ENCODE assay signal across 18 cellular contexts in the genomic region with DNA sequence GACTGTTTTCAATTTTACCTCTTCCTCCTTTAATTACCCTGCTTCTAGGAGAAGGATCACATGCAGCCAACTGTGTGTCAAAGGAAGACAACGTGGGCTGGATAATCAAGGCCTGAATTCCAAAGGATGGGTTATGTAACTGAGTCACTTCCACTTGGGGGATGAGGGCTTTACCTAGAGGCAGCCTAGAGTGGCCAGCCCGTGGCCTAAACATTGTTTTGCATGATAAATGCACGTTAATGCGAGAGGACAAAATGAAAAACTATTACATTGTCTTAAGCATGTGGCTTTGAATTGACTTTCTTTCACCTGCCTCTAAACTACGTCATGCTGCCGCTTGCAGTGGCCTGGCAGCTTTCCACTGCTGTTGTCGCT.
DNase-seq lines count a peak whose midpoint lies in the region; ATAC-seq and TF ChIP-seq lines count a peak whose summit lies in the region.
"Had no signal": no experiment of that assay in that cellular context is flagged by ENCODE, and none has a peak within 500 bp of the region (broad histone marks: within the 10 kb centered on the region; RNA-seq: fewer than 3 reads in every experiment).

No MANE protein-coding gene starts in this region.

- no peak for TF ChIP-seq POLR2A in IMR-90 (IDR thresholded peaks at IDR 0.05; ENCODE audit: low read depth, low read length)

- BruUV-seq in IMR-90 (replicated peaks; lab: Mats Ljungman, UMichigan) (no TSS peak), mammary epithelial cell (replicated peaks; lab: Mats Ljungman, UMichigan) (no TSS peak)

- dilution Hi-C loops in IMR-90 (cut with HindIII; ENCODE audit: low sequenced_read_pairs, unreplicated experiment) (no loop called here), mammary epithelial cell (cut with HindIII; ENCODE audit: low sequenced_read_pairs) (no loop called here)

- 0 out of 2 replicates have a peak overlapping the region, but pooled peaks have one; percentile 25 for H3K14ac ChIP-seq in IMR-90 (replicated peaks; ENCODE audit: low read depth, low read length)

- H3K9me3 ChIP-seq in IMR-90 (ENCODE audit: control insufficient read depth, insufficient read depth, low read length), result no peaks in the 10 kb centered on the region
- H3K9me3 ChIP-seq in mammary epithelial cell (replicated peaks; ENCODE audit: insufficient read depth, low read length), result no peaks in the 10 kb centered on the region
- H3K9me3 ChIP-seq in left lung, result peaks cover 0 to 4% of the 10 kb centered on the region in 2 donors
- H3K9me3 ChIP-seq: gastrocnemius medialis, suprapubic skin had no signal

- no peak overlapping the region for H3K56ac ChIP-seq in IMR-90 (ENCODE audit: extremely low read depth, insufficient read depth, low read length)

- TF ChIP-seq RAD21 in IMR-90 (IDR thresholded peaks at IDR 0.05; ENCODE audit: low read length), result no peak

- H2AK9ac ChIP-seq in IMR-90 (replicated peaks; ENCODE audit: low read depth, low read length, poor library complexity), result no peak overlapping the region

- no peak overlapping the region for H2BK120ac ChIP-seq in IMR-90 (ENCODE audit: low read depth, low read length)

- H4K20me1 ChIP-seq in IMR-90 (ENCODE audit: insufficient read depth, low read length) (no peaks in the 10 kb centered on the region), mammary epithelial cell (ENCODE audit: insufficient read depth, low read length) (no peaks in the 10 kb centered on the region)

- 78% methylated on average over 6 of the region's 7 CpGs; no CpG with 5 or more reads in 1 of the 2 experiments for WGBS in IMR-90 (ENCODE audit: extremely low coverage in 2 of 2, insufficient read length in 1 of 2), 2 experiments
- 18% methylated on average over 7 of the region's 7 CpGs for WGBS in mammary epithelial cell (ENCODE audit: low coverage, missing lambda C conversion rate)

- no peak overlapping the region for H2BK20ac ChIP-seq in IMR-90 (ENCODE audit: low read depth, low read length)

- H3K9ac ChIP-seq in IMR-90 (ENCODE audit: low read depth, low read length) (no peak overlapping the region), mammary epithelial cell (ENCODE audit: insufficient read depth, low read length) (no peak overlapping the region)

- H2BK5ac ChIP-seq in IMR-90 (ENCODE audit: low read depth, low read length, poor library complexity, severe bottlenecking), result no peak overlapping the region

- H3K23ac ChIP-seq in IMR-90 (ENCODE audit: low read depth, low read length), result no peak overlapping the region

- no peak overlapping the region for H2AK5ac ChIP-seq in IMR-90 (ENCODE audit: low read depth, low read length)

- H2BK15ac ChIP-seq in IMR-90 (ENCODE audit: low read depth, low read length), result no peak overlapping the region

- no peak for TF ChIP-seq CTCF in IMR-90 (conservative IDR thresholded peaks at IDR 0.05; ENCODE audit: low read depth, low read length)
- TF ChIP-seq CTCF in mammary epithelial cell (conservative IDR thresholded peaks at IDR 0.05 in 1 of 2, IDR thresholded peaks at IDR 0.05 in 1 of 2; ENCODE audit: extremely low read depth in 1 of 2, insufficient read depth in 1 of 2, low read depth in 1 of 2, low read length in 2 of 2), result no peak
- TF ChIP-seq CTCF in left lung (IDR thresholded peaks at IDR 0.05), result no peak

- peak; percentile 17 for DNase-seq in NCI-H2171 treated with DMSO at 0.1 percent for 48 hours (lab: John Stamatoyannopoulos, UW)
- no peak for DNase-seq in NCI-H2171 (lab: John Stamatoyannopoulos, UW)
- DNase-seq in IMR-90, result no peak
- DNase-seq in mammary epithelial cell, result peak; percentile 13
- DNase-seq in left lung, result no peak
- no peak for DNase-seq in COR-L47 (lab: John Stamatoyannopoulos, UW)
- DNase-seq in HK-2 (ENCODE audit: unreplicated experiment), result no peak
- DNase-seq: activated CD8-positive, alpha-beta T cell treated with anti-CD3 and anti-CD28 coated beads for 36 hours; activated T-cell treated with anti-CD3 and anti-CD28 coated beads, Interleukin-2, amount 50 U/mL, for 4 hours; gastrocnemius medialis; NCI-H526; occipital lobe; OCI-M1; retina had no signal

- peaks cover 2% of the 10 kb centered on the region; the same call in 1 of the 2 replicates for H3K4me1 ChIP-seq in IMR-90 (ENCODE audit: control insufficient read depth, insufficient read depth, low read length)
- peaks cover 10% of the 10 kb centered on the region for H3K4me1 ChIP-seq in mammary epithelial cell (ENCODE audit: insufficient read depth, low read length)
- H3K4me1 ChIP-seq in left lung, result peaks cover 0 to 15% of the 10 kb centered on the region in 2 donors

- POLR2A ChIA-PET in IMR-90 (lab: Charles Lee; ENCODE audit: unreplicated experiment), result no interaction called here

- H3K18ac ChIP-seq in IMR-90 (ENCODE audit: low read depth, low read length), result no peak overlapping the region

- no peaks in the 10 kb centered on the region for H3K79me1 ChIP-seq in IMR-90 (ENCODE audit: low read depth in 1 of 2, low read length in 2 of 2)

- no peak overlapping the region for H4K91ac ChIP-seq in IMR-90 (ENCODE audit: insufficient read depth, low read depth, low read length)

- no peak for ATAC-seq in IMR-90 (ENCODE audit: low read depth)
- peak; percentile 23 for ATAC-seq in left lung
- ATAC-seq in GM21825 (IDR thresholded peaks at IDR 0.05; ENCODE audit: unreplicated experiment), result no peak
- ATAC-seq: activated CD8-positive, alpha-beta T cell treated with anti-CD3 and anti-CD28 coated beads for 36 hours; activated T-cell treated with anti-CD3 and anti-CD28 coated beads, Interleukin-2, amount 50 U/mL, for 4 hours; gastrocnemius medialis; HCT116 had no signal

- H3K9me1 ChIP-seq in IMR-90 (ENCODE audit: insufficient read depth, low read length), result no peaks in the 10 kb centered on the region; the same call in 1 of the 2 replicates

- no peaks in the 10 kb centered on the region for H3K79me2 ChIP-seq in mammary epithelial cell (ENCODE audit: insufficient read depth, low read length)

- intact Hi-C loops in IMR-90 (cut with micrococcal nuclease) (no loop called here), mammary epithelial cell (cut with micrococcal nuclease) (no loop called here), left lung (cut with DNase I) (no loop called here)

- CTCF ChIA-PET in IMR-90 (lab: Yijun Ruan, JAX), result no interaction called here
- CTCF ChIA-PET in mammary epithelial cell (lab: Charles Lee; ENCODE audit: low non-redundant PET), result no interaction called here

- H2AFZ ChIP-seq in IMR-90 (replicated peaks; ENCODE audit: low read length, poor library complexity) (no peak overlapping the region), mammary epithelial cell (ENCODE audit: low read depth, low read length) (peak overlapping the region; percentile 6)

- in situ Hi-C loops in IMR-90 (cut with MboI; ENCODE audit: low sequenced_read_pairs) (no loop called here), mammary epithelial cell (cut with MboI; ENCODE audit: low sequenced_read_pairs in 2 of 2) (no loop called here)

- no peak overlapping the region for H3K4ac ChIP-seq in IMR-90 (ENCODE audit: low read depth, low read length)

- no peak overlapping the region for H4K8ac ChIP-seq in IMR-90 (ENCODE audit: low read depth in 2 of 2, low read length in 2 of 2)

- H3K4me3 ChIP-seq in IMR-90 (ENCODE audit: insufficient read depth, low read depth, low read length) (no peak overlapping the region), mammary epithelial cell (replicated peaks in 1 of 3; ENCODE audit: insufficient read depth in 1 of 3, low read depth in 2 of 3, low read length in 3 of 3) (no peak overlapping the region), left lung (no peak overlapping the region)
- H3K4me3 ChIP-seq: gastrocnemius medialis, suprapubic skin had no signal

- H3K4me2 ChIP-seq in IMR-90 (ENCODE audit: low read depth, low read length) (no peak overlapping the region), mammary epithelial cell (ENCODE audit: insufficient read depth, low read depth, low read length) (no peak overlapping the region)

- no peak overlapping the region for H4K5ac ChIP-seq in IMR-90 (ENCODE audit: low read depth, low read length)

- H3K27me3 ChIP-seq in IMR-90 (ENCODE audit: control insufficient read depth, insufficient read depth, low read length) (no peaks in the 10 kb centered on the region), mammary epithelial cell (ENCODE audit: insufficient read depth, low read length) (no peaks in the 10 kb centered on the region), left lung (no peaks in the 10 kb centered on the region)
- H3K27me3 ChIP-seq: gastrocnemius medialis, suprapubic skin had no signal

- H3K36me3 ChIP-seq in IMR-90 (ENCODE audit: control insufficient read depth, insufficient read depth, low read length) (no peaks in the 10 kb centered on the region), mammary epithelial cell (ENCODE audit: insufficient read depth, low read length) (no peaks in the 10 kb centered on the region), left lung (no peaks in the 10 kb centered on the region)
- H3K36me3 ChIP-seq: gastrocnemius medialis, suprapubic skin had no signal

- H3K27ac ChIP-seq in IMR-90 (ENCODE audit: insufficient read depth, low read length) (no peak overlapping the region), mammary epithelial cell (ENCODE audit: insufficient read depth, low read depth, low read length) (no peak overlapping the region), left lung (no peak overlapping the region)
- H3K27ac ChIP-seq: epithelial cell of prostate, suprapubic skin had no signal

TF ChIP-seq in IMR-90, 13 proteins besides CTCF, POLR2A, EP300 and RAD21 (continues in another document):
- TF ChIP-seq FOS (IDR thresholded peaks at IDR 0.05; ENCODE audit: low read depth, low read length), result no peak
- TF ChIP-seq MXI1 (IDR thresholded peaks at IDR 0.05; ENCODE audit: borderline replicate concordance, low read depth, low read length), result no peak
- TF ChIP-seq RCOR1 (IDR thresholded peaks at IDR 0.05; ENCODE audit: insufficient replicate concordance, low read length), result no peak
- no peak for TF ChIP-seq CEBPB (IDR thresholded peaks at IDR 0.05; ENCODE audit: low read depth, low read length)
- TF ChIP-seq, protein P1, sequence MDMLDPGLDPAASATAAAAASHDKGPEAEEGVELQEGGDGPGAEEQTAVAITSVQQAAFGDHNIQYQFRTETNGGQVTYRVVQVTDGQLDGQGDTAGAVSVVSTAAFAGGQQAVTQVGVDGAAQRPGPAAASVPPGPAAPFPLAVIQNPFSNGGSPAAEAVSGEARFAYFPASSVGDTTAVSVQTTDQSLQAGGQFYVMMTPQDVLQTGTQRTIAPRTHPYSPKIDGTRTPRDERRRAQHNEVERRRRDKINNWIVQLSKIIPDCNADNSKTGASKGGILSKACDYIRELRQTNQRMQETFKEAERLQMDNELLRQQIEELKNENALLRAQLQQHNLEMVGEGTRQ (IDR thresholded peaks at IDR 0.05; ENCODE audit: low read depth, low read length), result no peak
- no peak for TF ChIP-seq BHLHE40 (IDR thresholded peaks at IDR 0.05; ENCODE audit: low read depth, low read length)
- no peak for TF ChIP-seq MAZ (IDR thresholded peaks at IDR 0.05; ENCODE audit: borderline replicate concordance, low read depth, low read length)
- no peak for TF ChIP-seq RFX5 (IDR thresholded peaks at IDR 0.05; ENCODE audit: low read depth, low read length)
- TF ChIP-seq MAFK (IDR thresholded peaks at IDR 0.05; ENCODE audit: low read depth, low read length), result no peak
- TF ChIP-seq CHD1 (IDR thresholded peaks at IDR 0.05; ENCODE audit: low read depth, low read length), result no peak
- TF ChIP-seq SMC3 (IDR thresholded peaks at IDR 0.05; ENCODE audit: low read depth, low read length), result no peak

Comparison
In these comparisons a context has a peak if more than half of its experiments do, and no peak if none do; other contexts are left out.
1. DNase-seq: peak in NCI-H2171 treated with DMSO at 0.1 percent for 48 hours (single experiment) and mammary epithelial cell (single experiment); none in NCI-H2171 (single experiment), IMR-90 (single experiment), left lung (0 of 2), COR-L47 (single experiment) and HK-2 (single experiment).